ENCODE assay signal across 1 cellular context in the genomic region with DNA sequence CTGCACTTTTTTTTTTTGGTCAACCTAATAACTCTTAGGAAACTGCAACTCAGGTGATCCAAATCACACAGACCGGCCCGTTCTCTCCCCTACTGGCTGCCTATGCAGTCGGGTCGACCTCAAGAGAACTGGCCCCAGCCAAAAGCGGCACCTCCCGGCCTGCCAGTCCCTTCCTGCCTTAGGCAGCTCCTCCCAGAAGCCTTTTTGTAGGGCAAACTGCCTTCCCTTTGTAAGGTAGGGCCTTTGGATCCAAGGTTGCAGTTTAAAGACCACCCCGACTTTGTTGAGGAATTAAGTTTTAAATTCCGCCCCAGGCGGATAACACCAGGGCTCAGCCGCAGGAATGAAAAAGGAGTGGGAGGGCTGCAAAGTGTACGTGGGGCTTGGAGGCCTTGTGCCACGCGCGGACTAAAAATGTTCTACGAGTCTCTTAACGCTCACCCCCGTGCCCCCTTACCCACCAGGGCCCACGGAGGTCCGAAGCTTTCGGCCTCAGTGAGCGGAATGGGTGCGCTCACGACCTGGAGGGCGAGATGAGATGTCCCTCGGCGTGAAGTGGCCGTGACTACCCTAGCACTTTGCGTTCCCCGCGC.
TF ChIP-seq lines count a peak whose summit lies in the region.

No MANE protein-coding gene starts in this region.

TF ChIP-seq in HepG2, 621 proteins besides CTCF, POLR2A, EP300 and RAD21 (continued from another document):
- TF ChIP-seq, protein P1, sequence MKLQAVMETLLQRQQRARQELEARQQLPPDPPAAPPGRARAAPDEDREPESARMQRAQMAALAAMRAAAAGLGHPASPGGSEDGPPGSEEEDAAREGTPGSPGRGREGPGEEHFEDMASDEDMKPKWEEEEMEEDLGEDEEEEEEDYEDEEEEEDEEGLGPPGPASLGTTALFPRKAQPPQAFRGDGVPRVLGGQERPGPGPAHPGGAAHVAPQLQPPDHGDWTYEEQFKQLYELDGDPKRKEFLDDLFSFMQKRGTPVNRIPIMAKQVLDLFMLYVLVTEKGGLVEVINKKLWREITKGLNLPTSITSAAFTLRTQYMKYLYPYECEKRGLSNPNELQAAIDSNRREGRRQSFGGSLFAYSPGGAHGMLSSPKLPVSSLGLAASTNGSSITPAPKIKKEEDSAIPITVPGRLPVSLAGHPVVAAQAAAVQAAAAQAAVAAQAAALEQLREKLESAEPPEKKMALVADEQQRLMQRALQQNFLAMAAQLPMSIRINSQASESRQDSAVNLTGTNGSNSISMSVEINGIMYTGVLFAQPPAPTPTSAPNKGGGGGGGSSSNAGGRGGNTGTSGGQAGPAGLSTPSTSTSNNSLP (IDR thresholded peaks at IDR 0.05; ENCODE audit: low read depth, low read length): no peak
- no peak for TF ChIP-seq CHD2 (IDR thresholded peaks at IDR 0.05; ENCODE audit: low read depth, low read length)
